8 cellular contexts compared by ENCODE assay signal in the genomic region with DNA sequence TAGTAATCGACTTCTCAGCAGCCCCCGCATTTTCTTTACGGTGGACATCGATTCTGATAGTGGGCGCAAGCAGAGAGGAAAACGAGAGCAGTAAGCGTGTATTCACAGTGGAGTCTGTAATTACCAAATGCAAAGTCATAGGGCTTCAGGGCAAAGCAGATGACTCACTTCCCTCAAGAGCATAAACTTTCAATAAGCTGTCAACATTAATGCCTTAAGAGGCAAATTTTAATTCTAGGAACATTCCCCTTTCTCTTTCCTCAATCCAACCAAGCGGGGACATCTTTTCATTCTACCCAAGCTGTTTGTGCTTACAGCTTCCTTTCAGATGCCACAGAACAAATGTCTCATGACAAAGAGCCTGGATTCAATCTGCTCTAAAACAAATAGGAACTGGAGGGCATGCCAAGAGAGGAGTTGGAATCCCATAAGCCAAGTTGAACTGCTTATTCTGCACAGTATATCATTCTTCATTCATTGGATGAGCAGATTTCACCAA. TPM values are rescaled to one million over a fixed set of nuclear protein-coding genes. Genes with fewer than 3 reads are reported as not detected.
DNase-seq lines count a peak whose midpoint lies in the region; ATAC-seq, FAIRE-seq and TF ChIP-seq lines count a peak whose summit lies in the region.

No MANE protein-coding gene starts in this region.

- H3K79me2 ChIP-seq in GM23248 (ENCODE audit: insufficient read depth) = peaks cover 17% of the 10 kb centered on the region; the same call in 1 of the 2 replicates
- H3K79me2 ChIP-seq in HepG2 (ENCODE audit: insufficient read depth, low read length) = no peaks in the 10 kb centered on the region

- no peak overlapping the region for H2AFZ ChIP-seq in GM23248
- no peak overlapping the region for H2AFZ ChIP-seq in HepG2 (ENCODE audit: low read length)

- H3K27ac ChIP-seq in A673 (ENCODE audit: low read depth, low read length, poor library complexity, severe bottlenecking) (peak overlapping the region; percentile 60), GM23248 (peak overlapping the region; percentile 88), foreskin keratinocyte (peak overlapping the region; percentile 58), HepG2 (ENCODE audit: extremely low read length, insufficient read depth, low read length) (no peak overlapping the region), uterus (no peak overlapping the region)

- H3K4me1 ChIP-seq in A673 (ENCODE audit: insufficient read depth, low read length, poor library complexity, severe bottlenecking) (peaks cover 73% of the 10 kb centered on the region), GM23248 (ENCODE audit: insufficient read depth) (peaks cover 54% of the 10 kb centered on the region), foreskin keratinocyte (peaks cover 31% of the 10 kb centered on the region), HepG2 (ENCODE audit: insufficient read depth, low read length) (0 out of 2 replicates have a peak, but pooled peaks cover under 1% of the 10 kb centered on the region), uterus (no peaks in the 10 kb centered on the region)

- H3K36me3 ChIP-seq in A673 (ENCODE audit: insufficient read depth, low read length, poor library complexity, severe bottlenecking) (peaks cover 25% of the 10 kb centered on the region), GM23248 (ENCODE audit: low read depth) (peaks cover 23% of the 10 kb centered on the region; the same call in 1 of the 2 replicates), HepG2 (replicated peaks in 1 of 2; ENCODE audit: control insufficient read depth in 1 of 2, insufficient read depth in 2 of 2, low read length in 2 of 2) (peaks cover 13 to 65% of the 10 kb centered on the region in 2 experiments), uterus (no peaks in the 10 kb centered on the region)

- H3K4me3 ChIP-seq in A673 (ENCODE audit: low read depth, low read length, poor library complexity, severe bottlenecking) (peak overlapping the region; percentile 3), GM23248 (peak overlapping the region; percentile 65), HepG2 (replicated peaks in 1 of 3; ENCODE audit: insufficient read depth in 1 of 3, low read depth in 2 of 3, low read length in 3 of 3) (no peak overlapping the region), uterus (no peak overlapping the region)

- no peak for FAIRE-seq in HepG2 (lab: Jason Lieb, UNC)

- H3K9me3 ChIP-seq in A673 (ENCODE audit: low read depth, low read length, poor library complexity, severe bottlenecking) (no peaks in the 10 kb centered on the region), GM23248 (ENCODE audit: low read depth) (no peaks in the 10 kb centered on the region), HepG2 (ENCODE audit: low read length) (no peaks in the 10 kb centered on the region), uterus (no peaks in the 10 kb centered on the region)

- peaks cover 58% of the 10 kb centered on the region for H3F3A ChIP-seq in GM23248 (ENCODE audit: insufficient read depth)

- TF ChIP-seq CTCF in A673 (conservative IDR thresholded peaks at IDR 0.05; ENCODE audit: low read depth, low read length) (no peak), foreskin keratinocyte (conservative IDR thresholded peaks at IDR 0.05) (no peak), HepG2 (CRISPR knock-in tag; IDR thresholded peaks at IDR 0.05) (no peak), uterus (IDR thresholded peaks at IDR 0.05) (no peak)

- H3K9ac ChIP-seq in GM23248 (peak overlapping the region; percentile 66), HepG2 (ENCODE audit: insufficient read depth, low read depth, low read length) (no peak overlapping the region)

- DNase-seq in A673 (ENCODE audit: low spot score) (peak; percentile 90), GM23248 (peak; percentile 93), SW 1271 (lab: John Stamatoyannopoulos, UW) (peak; percentile 48 to 91), foreskin keratinocyte (peak; percentile 62 to 83), HepG2 (ENCODE audit: low spot score) (no peak), uterus (no peak)

- H3K27me3 ChIP-seq in A673 (replicated peaks; ENCODE audit: insufficient read depth, low read depth, low read length, poor library complexity) = no peaks in the 10 kb centered on the region
- H3K27me3 ChIP-seq in GM23248 (replicated peaks; ENCODE audit: insufficient read depth) = no peaks in the 10 kb centered on the region
- no peaks in the 10 kb centered on the region for H3K27me3 ChIP-seq in foreskin keratinocyte
- H3K27me3 ChIP-seq in HepG2 (ENCODE audit: control insufficient read depth in 1 of 2, insufficient read depth in 2 of 2, low read length in 2 of 2) = no peaks in the 10 kb centered on the region
- no peaks in the 10 kb centered on the region for H3K27me3 ChIP-seq in uterus

- H4K20me1 ChIP-seq in GM23248 (ENCODE audit: insufficient read depth) = no peaks in the 10 kb centered on the region
- H4K20me1 ChIP-seq in HepG2 (ENCODE audit: insufficient read depth, low read length) = no peaks in the 10 kb centered on the region

- H3K4me2 ChIP-seq in GM23248 (ENCODE audit: unreplicated experiment) = peak overlapping the region; percentile 95
- H3K4me2 ChIP-seq in HepG2 (ENCODE audit: low read depth, low read length) = no peak overlapping the region

- POLR2A ChIA-PET in A673 (lab: Charles Lee; ENCODE audit: low non-redundant PET) (interaction anchor here (0.6 kb wide), 2 partner anchors 29 to 120 kb away, joined by 3 read pairs; no protein-coding TSS in a partner anchor), HepG2 (lab: Yijun Ruan, JAX) (interaction anchor here (1.1 to 1.2 kb wide), 2 partner anchors 12 to 49 kb away, joined by 3 to 4 read pairs; partner anchors contain the start of gene MALSU1)

- ATAC-seq in foreskin keratinocyte = peak; percentile 92
- ATAC-seq in HG03439 (IDR thresholded peaks at IDR 0.05; ENCODE audit: unreplicated experiment) = no peak
- no peak for ATAC-seq in HepG2
- ATAC-seq in GM19035 (IDR thresholded peaks at IDR 0.05; ENCODE audit: unreplicated experiment) = no peak

- no peak for TF ChIP-seq EP300 in HepG2 (IDR thresholded peaks at IDR 0.05; ENCODE audit: low read depth in 2 of 2, low read length in 2 of 2)
- no peak for TF ChIP-seq EP300 in HepG2 (CRISPR knock-in tag; IDR thresholded peaks at IDR 0.05; ENCODE audit: borderline replicate concordance)

- TF ChIP-seq POLR2A in HepG2 (IDR thresholded peaks at IDR 0.05; ENCODE audit: insufficient read depth in 1 of 2, low read depth in 2 of 2, low read length in 2 of 2) = no peak
- TF ChIP-seq POLR2A in uterus (IDR thresholded peaks at IDR 0.05) = no peak

- intact Hi-C loops in A673 (cut with micrococcal nuclease; ENCODE audit: unreplicated experiment) = no loop called here
- intact Hi-C loops in HepG2 (cut with micrococcal nuclease; ENCODE audit: unreplicated experiment) = no loop called here
- intact Hi-C loops in uterus (cut with DNase I; ENCODE audit: low total_unique reads) = no loop called here

- H3K9me2 ChIP-seq in GM23248 (ENCODE audit: insufficient read depth) = no peaks in the 10 kb centered on the region

- CTCF ChIA-PET in A673 (lab: Charles Lee) (no interaction called here), HepG2 (lab: Yijun Ruan, JAX; ENCODE audit: low intra/inter-chr PET ratio, low total read pairs) (no interaction called here)

- TF ChIP-seq RAD21 in HepG2 (CRISPR knock-in tag; IDR thresholded peaks at IDR 0.05) = no peak

- in situ Hi-C loops in GM23248 (cut with MboI) (no loop called here), HepG2 (cut with HindIII; ENCODE audit: extremely low pct_ligation_motif_present, low pct_unique_long_range_greater_than_20kb) (no loop called here)

- 1 to 2% methylated on average over 8 of the region's 8 CpGs for WGBS in GM23248 (ENCODE audit: low coverage in 1 of 2, low lambda C conversion rate in 2 of 2, missing lambda C conversion rate in 2 of 2), 2 experiments
- WGBS in HepG2 (ENCODE audit: low lambda C conversion rate) = 97% methylated on average over 8 of the region's 8 CpGs

- BruUV-seq in A673 (replicated peaks; lab: Mats Ljungman, UMichigan) (no TSS peak), HepG2 (replicated peaks; lab: Mats Ljungman, UMichigan) (no TSS peak)

RNA-seq across cellular contexts. Expression of gene MALSU1, which starts 48.6 kb away (rescaled TPM):
- total RNA-seq in A673 (2021) = 92.1 and 92.6 TPM in 2 replicates
- 66.0 and 96.1 TPM in 2 replicates for total RNA-seq in GM23248 (2014; rRNA removed; shearing (Covaris generic))
- 135 and 136 TPM in 2 replicates for polyA plus RNA-seq in GM23248 (2016; fragmentation: Nextera tagmentation; extraction: Ambion mirVana)
- 68.2 and 70.6 TPM in 2 replicates for total RNA-seq in foreskin keratinocyte
- 91.0 and 96.9 TPM in 2 replicates for polyA plus RNA-seq in foreskin keratinocyte
- 141 and 188 TPM in 2 replicates for total RNA-seq in HepG2 (2016; rRNA removed; fragmentation: Illumina TruSeq; extraction: Trizol)
- total RNA-seq in HepG2 (2016; cell fraction: cytosol; rRNA removed; fragmentation: Illumina TruSeq; extraction: Trizol; ENCODE audit: low read depth) = 55.4 and 74.4 TPM in 2 replicates
- total RNA-seq in HepG2 (2016; cell fraction: insoluble cytoplasmic fraction; rRNA removed; fragmentation: Illumina TruSeq; extraction: Trizol) = 134 and 186 TPM in 2 replicates
- 96.1 and 111 TPM in 2 replicates for total RNA-seq in HepG2 (2016; cell fraction: membrane; rRNA removed; fragmentation: Illumina TruSeq; extraction: Trizol)
- total RNA-seq in HepG2 (2016; cell fraction: nucleus; rRNA removed; fragmentation: Illumina TruSeq; extraction: Trizol) = 49.1 and 52.9 TPM in 2 replicates
- 51.6 and 72.0 TPM in 2 replicates for polyA plus RNA-seq in HepG2 (2011; rRNA removed)
- 82.4 and 82.6 TPM in 2 replicates for polyA plus RNA-seq in HepG2 (2011; cell fraction: cytosol; rRNA removed)
- 24.8 and 38.6 TPM in 2 replicates for polyA plus RNA-seq in HepG2 (2011; cell fraction: nucleus; rRNA removed)
- polyA plus RNA-seq in HepG2 (2012) = 58.1 and 99.3 TPM in 2 replicates
- polyA plus RNA-seq in HepG2 (2016; cell fraction: cytosol; fragmentation: Illumina TruSeq; extraction: Trizol; ENCODE audit: low read depth) = 78.8 and 82.1 TPM in 2 replicates
- 213 and 216 TPM in 2 replicates for polyA plus RNA-seq in HepG2 (2016; cell fraction: insoluble cytoplasmic fraction; fragmentation: Illumina TruSeq; extraction: Trizol; ENCODE audit: low read depth)
- 91.1 and 105 TPM in 2 replicates for polyA plus RNA-seq in HepG2 (2016; cell fraction: membrane; fragmentation: Illumina TruSeq; extraction: Trizol; ENCODE audit: low read depth)
- 99.5 and 103 TPM in 2 replicates for polyA plus RNA-seq in HepG2 (2016; cell fraction: nucleus; fragmentation: Illumina TruSeq; extraction: Trizol; ENCODE audit: insufficient read depth, low read depth)
- 18.4 and 23.7 TPM in 2 replicates for polyA minus RNA-seq in HepG2 (2011; rRNA and poly(A)+ RNA removed; ENCODE audit: low replicate concordance)
- 40.5 and 48.0 TPM in 2 replicates for polyA minus RNA-seq in HepG2 (2011; cell fraction: cytosol; rRNA and poly(A)+ RNA removed)
- 41.1 and 44.5 TPM in 2 replicates for polyA minus RNA-seq in HepG2 (2011; cell fraction: nucleus; rRNA and poly(A)+ RNA removed)
- total RNA-seq in uterus = 100 to 1,000 TPM in 1 of 4 donors, 10 to 100 TPM in 3; 33.7 to 117 (median 46.3) TPM

Comparison
In these comparisons a context has a peak if more than half of its experiments do, and no peak if none do; other contexts are left out.
1. DNase-seq: peak in A673 (single experiment), GM23248 (single experiment), SW 1271 (2 of 2) and foreskin keratinocyte (2 of 2); none in HepG2 (single experiment) and uterus (0 of 2).
2. H3K27ac ChIP-seq: peak in A673 (single experiment), GM23248 (single experiment) and foreskin keratinocyte (single experiment); none in HepG2 (single experiment) and uterus (0 of 2).
3. H3K4me3 ChIP-seq: peak in A673 (single experiment) and GM23248 (single experiment); none in HepG2 (0 of 3) and uterus (0 of 2).